In the genomic region with DNA sequence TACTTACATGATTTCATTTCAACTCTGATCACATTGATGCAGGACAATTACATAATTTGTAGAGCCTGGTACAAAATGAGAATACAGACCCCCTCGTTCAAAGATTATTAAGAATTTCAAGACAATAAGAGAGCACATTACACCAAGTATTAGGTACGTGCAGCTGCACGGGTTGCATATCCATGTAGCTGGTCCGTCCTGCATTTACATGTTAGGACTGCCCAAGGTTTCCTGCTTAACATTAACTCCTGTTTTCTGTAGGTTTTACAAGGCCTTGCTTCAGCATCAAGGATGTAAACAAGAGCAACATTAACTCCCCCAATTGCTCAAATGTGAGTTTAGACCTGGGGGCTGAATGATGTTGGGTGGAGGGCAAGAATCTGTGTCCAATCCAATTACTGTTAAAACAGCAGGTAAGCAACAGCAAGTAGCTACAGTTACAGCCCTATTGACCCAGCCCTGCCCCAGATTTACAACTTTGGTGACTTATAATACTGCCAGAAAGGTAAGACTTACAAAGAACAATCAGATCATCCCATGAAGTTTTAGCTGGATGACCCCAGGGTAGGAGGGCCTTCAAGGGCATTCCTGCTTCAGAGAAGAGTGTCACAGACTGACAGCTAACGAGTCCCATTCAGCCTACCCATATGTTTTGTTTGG, we compare ENCODE assay signal across 21 cellular contexts.
DNase-seq lines count a peak whose midpoint lies in the region; ATAC-seq and TF ChIP-seq lines count a peak whose summit lies in the region.
"Had no signal": no experiment of that assay in that cellular context is flagged by ENCODE, and none has a peak within 500 bp of the region (broad histone marks: within the 10 kb centered on the region; RNA-seq: fewer than 3 reads in every experiment).

No MANE protein-coding gene starts in this region.

- H3K36me3 ChIP-seq in GM23338 (ENCODE audit: insufficient read depth) = no peaks in the 10 kb centered on the region
- no peaks in the 10 kb centered on the region for H3K36me3 ChIP-seq in transverse colon
- H3K36me3 ChIP-seq: BLaER1 treated with 17β-estradiol and CSF1 and Interleukin-3, amounts not matched to agents 10 nM and 100 nM had no signal

- WGBS in transverse colon (ENCODE audit: low coverage in 1 of 2), 2 donors = 46 to 48% methylated on average over 2 to 5 of the region's 5 CpGs

- peaks cover 7% of the 10 kb centered on the region for H3K4me1 Mint-ChIP-seq in GM23338
- H3K4me1 Mint-ChIP-seq: B cell had no signal

- no peaks in the 10 kb centered on the region for H3K79me2 ChIP-seq in GM23338 (replicated peaks; ENCODE audit: insufficient read depth)

- no peaks in the 10 kb centered on the region for H3K27me3 ChIP-seq in GM23338 (ENCODE audit: insufficient read depth)
- no peaks in the 10 kb centered on the region for H3K27me3 ChIP-seq in transverse colon
- H3K27me3 ChIP-seq: BLaER1 treated with 17β-estradiol and CSF1 and Interleukin-3, amounts not matched to agents 10 nM and 100 nM had no signal

- H3K9me2 ChIP-seq in GM23338 (ENCODE audit: insufficient read depth) = peaks cover 10% of the 10 kb centered on the region; the same call in 1 of the 2 replicates

- in situ Hi-C loops in transverse colon (cut with MboI; ENCODE audit: low pct_ligation_motif_present in 1 of 4, low pct_unique_long_range_greater_than_20kb in 1 of 4, low sequenced_read_pairs in 3 of 4) = no loop called here

- H3K27me3 Mint-ChIP-seq in GM23338 (ENCODE audit: insufficient read depth, low read depth, poor library complexity) = peaks cover 3% of the 10 kb centered on the region

- DNase-seq in GM23338 (ENCODE audit: low spot score) = no peak
- peak; percentile 75 for DNase-seq in left kidney (ENCODE audit: low read depth, low spot score)
- DNase-seq in transverse colon = peak; percentile 37
- DNase-seq in NCI-H526 (lab: John Stamatoyannopoulos, UW) = no peak
- no peak for DNase-seq in stimulated activated naive CD4-positive, alpha-beta T cell treated with Interleukin-2 at 50 U/mL for 16 hours (lab: John Stamatoyannopoulos, UW)
- DNase-seq: AML-193; CD4-positive, alpha-beta T cell; CD8-positive, alpha-beta T cell; DMS 273 treated with DMSO at 0.1 percent for 48 hours; DMS153; DMS53; DMS79; DND-41; EL; GDM1 had no signal

- no peaks in the 10 kb centered on the region for H3K9me3 ChIP-seq in transverse colon
- H3K9me3 ChIP-seq: A549; BLaER1 treated with 17β-estradiol and CSF1 and Interleukin-3, amounts not matched to agents 10 nM and 100 nM had no signal

- TF ChIP-seq POLR2A in transverse colon (IDR thresholded peaks at IDR 0.05) = no peak

- intact Hi-C loops in transverse colon (cut with DNase I; ENCODE audit: low total_unique reads) = no loop called here

- H3K9me3 Mint-ChIP-seq in GM23338 = no peaks in the 10 kb centered on the region; the same call in 2 of the 3 replicates
- H3K9me3 Mint-ChIP-seq: CD4-positive, alpha-beta T cell; CD8-positive, alpha-beta T cell had no signal

- peak overlapping the region; percentile 74; the same call in 1 of the 2 replicates for H2AFZ ChIP-seq in GM23338

- H3K27ac ChIP-seq in GM23338 (ENCODE audit: low read depth) (no peak overlapping the region), transverse colon (no peak overlapping the region)
- H3K27ac ChIP-seq: 22Rv1; A549; BLaER1 treated with 17β-estradiol and CSF1 and Interleukin-3, amounts not matched to agents 10 nM and 100 nM; C4-2B had no signal

- no peak for TF ChIP-seq EP300 in transverse colon (IDR thresholded peaks at IDR 0.05; ENCODE audit: low read depth)

- no peaks in the 10 kb centered on the region for H3F3A ChIP-seq in GM23338 (replicated peaks; ENCODE audit: low read depth)

- H3K27ac Mint-ChIP-seq in GM23338 = no peak overlapping the region
- H3K27ac Mint-ChIP-seq: B cell; CD4-positive, alpha-beta T cell; CD8-positive, alpha-beta T cell had no signal

- no peak overlapping the region for H3K4me3 ChIP-seq in GM23338
- H3K4me3 ChIP-seq in transverse colon = no peak overlapping the region
- H3K4me3 ChIP-seq: A549; BLaER1 treated with 17β-estradiol and CSF1 and Interleukin-3, amounts not matched to agents 10 nM and 100 nM; GM12878 had no signal

- no peak overlapping the region for H3K4me2 ChIP-seq in GM23338
- H3K4me2 ChIP-seq: A549; BLaER1 treated with 17β-estradiol and CSF1 and Interleukin-3, amounts not matched to agents 10 nM and 100 nM had no signal

- H3K4me1 ChIP-seq in GM23338 (ENCODE audit: insufficient read depth) = no peaks in the 10 kb centered on the region
- peaks cover 0 to 5% (median 1%) of the 10 kb centered on the region in 4 donors for H3K4me1 ChIP-seq in transverse colon
- H3K4me1 ChIP-seq: A549; BLaER1 treated with 17β-estradiol and CSF1 and Interleukin-3, amounts not matched to agents 10 nM and 100 nM had no signal

- TF ChIP-seq CTCF in GM23338 (conservative IDR thresholded peaks at IDR 0.05; ENCODE audit: low read depth in 2 of 2) (no peak), transverse colon (IDR thresholded peaks at IDR 0.05) (no peak)

- ATAC-seq in GM23338 = no peak
- ATAC-seq: A549; CD8-positive, alpha-beta T cell; GM12878 had no signal

- H3K4me3 Mint-ChIP-seq in GM23338 = no peak overlapping the region
- H3K4me3 Mint-ChIP-seq: B cell; CD4-positive, alpha-beta T cell; CD8-positive, alpha-beta T cell had no signal

- no peaks in the 10 kb centered on the region for H3K36me3 Mint-ChIP-seq in GM23338 (ENCODE audit: low read depth)
- H3K36me3 Mint-ChIP-seq: CD8-positive, alpha-beta T cell had no signal

- H4K20me1 ChIP-seq in GM23338 (replicated peaks; ENCODE audit: insufficient read depth) = no peaks in the 10 kb centered on the region
- H4K20me1 ChIP-seq: BLaER1 treated with 17β-estradiol and CSF1 and Interleukin-3, amounts not matched to agents 10 nM and 100 nM had no signal

TF ChIP-seq in GM23338, 12 proteins besides CTCF, POLR2A, EP300 and RAD21 (continues in another document):
- TF ChIP-seq JUNB (IDR thresholded peaks at IDR 0.05; ENCODE audit: unreplicated experiment) = no peak
- TF ChIP-seq, protein P1, sequence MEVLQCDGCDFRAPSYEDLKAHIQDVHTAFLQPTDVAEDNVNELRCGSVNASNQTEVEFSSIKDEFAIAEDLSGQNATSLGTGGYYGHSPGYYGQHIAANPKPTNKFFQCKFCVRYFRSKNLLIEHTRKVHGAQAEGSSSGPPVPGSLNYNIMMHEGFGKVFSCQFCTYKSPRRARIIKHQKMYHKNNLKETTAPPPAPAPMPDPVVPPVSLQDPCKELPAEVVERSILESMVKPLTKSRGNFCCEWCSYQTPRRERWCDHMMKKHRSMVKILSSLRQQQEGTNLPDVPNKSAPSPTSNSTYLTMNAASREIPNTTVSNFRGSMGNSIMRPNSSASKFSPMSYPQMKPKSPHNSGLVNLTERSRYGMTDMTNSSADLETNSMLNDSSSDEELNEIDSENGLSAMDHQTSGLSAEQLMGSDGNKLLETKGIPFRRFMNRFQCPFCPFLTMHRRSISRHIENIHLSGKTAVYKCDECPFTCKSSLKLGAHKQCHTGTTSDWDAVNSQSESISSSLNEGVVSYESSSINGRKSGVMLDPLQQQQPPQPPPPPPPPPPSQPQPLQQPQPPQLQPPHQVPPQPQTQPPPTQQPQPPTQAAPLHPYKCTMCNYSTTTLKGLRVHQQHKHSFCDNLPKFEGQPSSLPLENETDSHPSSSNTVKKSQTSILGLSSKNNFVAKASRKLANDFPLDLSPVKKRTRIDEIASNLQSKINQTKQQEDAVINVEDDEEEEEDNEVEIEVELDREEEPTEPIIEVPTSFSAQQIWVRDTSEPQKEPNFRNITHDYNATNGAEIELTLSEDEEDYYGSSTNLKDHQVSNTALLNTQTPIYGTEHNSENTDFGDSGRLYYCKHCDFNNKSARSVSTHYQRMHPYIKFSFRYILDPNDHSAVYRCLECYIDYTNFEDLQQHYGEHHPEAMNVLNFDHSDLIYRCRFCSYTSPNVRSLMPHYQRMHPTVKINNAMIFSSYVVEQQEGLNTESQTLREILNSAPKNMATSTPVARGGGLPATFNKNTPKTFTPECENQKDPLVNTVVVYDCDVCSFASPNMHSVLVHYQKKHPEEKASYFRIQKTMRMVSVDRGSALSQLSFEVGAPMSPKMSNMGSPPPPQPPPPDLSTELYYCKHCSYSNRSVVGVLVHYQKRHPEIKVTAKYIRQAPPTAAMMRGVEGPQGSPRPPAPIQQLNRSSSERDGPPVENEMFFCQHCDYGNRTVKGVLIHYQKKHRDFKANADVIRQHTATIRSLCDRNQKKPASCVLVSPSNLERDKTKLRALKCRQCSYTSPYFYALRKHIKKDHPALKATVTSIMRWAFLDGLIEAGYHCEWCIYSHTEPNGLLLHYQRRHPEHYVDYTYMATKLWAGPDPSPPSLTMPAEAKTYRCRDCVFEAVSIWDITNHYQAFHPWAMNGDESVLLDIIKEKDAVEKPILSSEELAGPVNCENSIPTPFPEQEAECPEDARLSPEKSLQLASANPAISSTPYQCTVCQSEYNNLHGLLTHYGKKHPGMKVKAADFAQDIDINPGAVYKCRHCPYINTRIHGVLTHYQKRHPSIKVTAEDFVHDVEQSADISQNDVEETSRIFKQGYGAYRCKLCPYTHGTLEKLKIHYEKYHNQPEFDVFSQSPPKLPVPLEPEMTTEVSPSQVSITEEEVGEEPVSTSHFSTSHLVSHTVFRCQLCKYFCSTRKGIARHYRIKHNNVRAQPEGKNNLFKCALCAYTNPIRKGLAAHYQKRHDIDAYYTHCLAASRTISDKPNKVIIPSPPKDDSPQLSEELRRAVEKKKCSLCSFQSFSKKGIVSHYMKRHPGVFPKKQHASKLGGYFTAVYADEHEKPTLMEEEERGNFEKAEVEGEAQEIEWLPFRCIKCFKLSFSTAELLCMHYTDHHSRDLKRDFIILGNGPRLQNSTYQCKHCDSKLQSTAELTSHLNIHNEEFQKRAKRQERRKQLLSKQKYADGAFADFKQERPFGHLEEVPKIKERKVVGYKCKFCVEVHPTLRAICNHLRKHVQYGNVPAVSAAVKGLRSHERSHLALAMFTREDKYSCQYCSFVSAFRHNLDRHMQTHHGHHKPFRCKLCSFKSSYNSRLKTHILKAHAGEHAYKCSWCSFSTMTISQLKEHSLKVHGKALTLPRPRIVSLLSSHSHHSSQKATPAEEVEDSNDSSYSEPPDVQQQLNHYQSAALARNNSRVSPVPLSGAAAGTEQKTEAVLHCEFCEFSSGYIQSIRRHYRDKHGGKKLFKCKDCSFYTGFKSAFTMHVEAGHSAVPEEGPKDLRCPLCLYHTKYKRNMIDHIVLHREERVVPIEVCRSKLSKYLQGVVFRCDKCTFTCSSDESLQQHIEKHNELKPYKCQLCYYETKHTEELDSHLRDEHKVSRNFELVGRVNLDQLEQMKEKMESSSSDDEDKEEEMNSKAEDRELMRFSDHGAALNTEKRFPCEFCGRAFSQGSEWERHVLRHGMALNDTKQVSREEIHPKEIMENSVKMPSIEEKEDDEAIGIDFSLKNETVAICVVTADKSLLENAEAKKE (CRISPR knock-in tag; IDR thresholded peaks at IDR 0.05) = no peak

Comparison
In these comparisons a context has a peak if more than half of its experiments do, and no peak if none do; other contexts are left out.
1. DNase-seq: peak in left kidney (single experiment) and transverse colon (single experiment); none in GM23338 (single experiment), NCI-H526 (0 of 2) and stimulated activated naive CD4-positive, alpha-beta T cell treated with Interleukin-2 at 50 U/mL for 16 hours (single experiment).